ENCODE assay signal across 27 cellular contexts in genomic region chr9:20636883-20637440, GRCh38. TPM values are rescaled to one million over a fixed set of nuclear protein-coding genes. Genes with fewer than 3 reads are reported as not detected.
DNase-seq lines count a peak whose midpoint lies in the region; ATAC-seq and TF ChIP-seq lines count a peak whose summit lies in the region.
"Had no signal": no experiment of that assay in that cellular context is flagged by ENCODE, and none has a peak within 500 bp of the region (broad histone marks: within the 10 kb centered on the region; RNA-seq: fewer than 3 reads in every experiment).

No MANE protein-coding gene starts in this region.

- DNase-seq in ELR (ENCODE audit: low read depth) (peak; percentile 14), PC-3 (peak; percentile 6), endodermal cell (peak; percentile 62), mesendoderm (peak; percentile 85), T-helper 2 cell (no peak)
- DNase-seq in activated CD8-positive, alpha-beta memory T cell treated with anti-CD3 and anti-CD28 coated beads, Interleukin-2, amount 10 ng/mL, durations not matched to agents 7 days and 5 days = no peak
- DNase-seq: ACHN; activated CD4-positive, alpha-beta T cell treated with anti-CD3 and anti-CD28 coated beads, Interleukin-2, amount 10 ng/mL, durations not matched to agents 7 days and 5 days; activated CD8-positive, alpha-beta memory T cell treated with anti-CD3 and anti-CD28 coated beads, Interleukin-2, amount 50 U/mL, for 4 hours; activated gamma-delta T cell; amygdala; cerebellar nuclear complex; effector CD8-positive, alpha-beta T cell; GDM1; H7; kidney glomerular epithelial cell; MG63; NCI-H146; NCI-H345; stimulated activated CD4-positive, alpha-beta T cell treated with anti-CD3 and anti-CD28 coated beads, Interleukin-12 subunit alpha, Interleukin-12 subunit beta, amount 100 ng/mL, for 4 hours; T-cell had no signal

- H3K9me2 ChIP-seq in PC-3 (replicated peaks; ENCODE audit: low read length) = no peaks in the 10 kb centered on the region

- no peak overlapping the region for H3K23ac ChIP-seq in mesendoderm (ENCODE audit: low read length)

- H2BK15ac ChIP-seq in mesendoderm (replicated peaks; ENCODE audit: low read depth) = no peak overlapping the region

- ATAC-seq in PC-3 (no peak), HG02623 (IDR thresholded peaks at IDR 0.05; ENCODE audit: unreplicated experiment) (no peak), GM18873 (IDR thresholded peaks at IDR 0.05; ENCODE audit: low FRiP score, unreplicated experiment) (no peak)
- no peak for ATAC-seq in activated CD8-positive, alpha-beta memory T cell treated with anti-CD3 and anti-CD28 coated beads, Interleukin-2, amount 10 ng/mL, durations not matched to agents 7 days and 5 days
- ATAC-seq: T-cell had no signal

- no peak overlapping the region for H2AFZ ChIP-seq in PC-3 (ENCODE audit: low read length)

- H3K27me3 ChIP-seq in PC-3 (ENCODE audit: low read length) (no peaks in the 10 kb centered on the region), endodermal cell (ENCODE audit: control insufficient read depth, insufficient read depth, low read length, poor library complexity, severe bottlenecking) (no peaks in the 10 kb centered on the region), mesendoderm (ENCODE audit: insufficient read depth, low read length, poor library complexity) (no peaks in the 10 kb centered on the region)
- H3K27me3 ChIP-seq: MG63, vagina had no signal

- H3K4me2 ChIP-seq in PC-3 (ENCODE audit: low read length) = no peak overlapping the region
- H3K4me2 ChIP-seq in mesendoderm (ENCODE audit: low read length) = no peak overlapping the region

- no peak overlapping the region for H2BK5ac ChIP-seq in mesendoderm (ENCODE audit: low read length)

- H3K56ac ChIP-seq in mesendoderm (ENCODE audit: low read length) = no peak overlapping the region

- H3K27me3 Mint-ChIP-seq in endodermal cell (ENCODE audit: insufficient read depth) = no peaks in the 10 kb centered on the region
- H3K27me3 Mint-ChIP-seq in activated CD8-positive, alpha-beta memory T cell treated with anti-CD3 and anti-CD28 coated beads, Interleukin-2, amount 10 ng/mL, durations not matched to agents 7 days and 5 days = peaks cover 11% of the 10 kb centered on the region

- H4K8ac ChIP-seq in mesendoderm (ENCODE audit: low read depth, low read length) = no peak overlapping the region

- H4K5ac ChIP-seq in mesendoderm (ENCODE audit: low read length) = no peak overlapping the region

- no peaks in the 10 kb centered on the region for H3K36me3 ChIP-seq in PC-3 (ENCODE audit: low read depth, low read length)
- H3K36me3 ChIP-seq in endodermal cell (ENCODE audit: control insufficient read depth, insufficient read depth, low read length) = no peaks in the 10 kb centered on the region
- no peaks in the 10 kb centered on the region for H3K36me3 ChIP-seq in mesendoderm (ENCODE audit: control insufficient read depth, insufficient read depth, low read length)
- H3K36me3 ChIP-seq: MG63, vagina had no signal

- no peaks in the 10 kb centered on the region for H3K9me3 ChIP-seq in PC-3 (ENCODE audit: low read length)
- no peaks in the 10 kb centered on the region for H3K9me3 ChIP-seq in endodermal cell (ENCODE audit: control insufficient read depth, low read length)
- H3K9me3 ChIP-seq: MG63, vagina had no signal

- no peak for TF ChIP-seq CTCF in PC-3 (conservative IDR thresholded peaks at IDR 0.05; ENCODE audit: low read depth, low read length)
- no peak for TF ChIP-seq CTCF in endodermal cell (conservative IDR thresholded peaks at IDR 0.05)

- H3K4me3 Mint-ChIP-seq in endodermal cell = no peak overlapping the region
- no peak overlapping the region for H3K4me3 Mint-ChIP-seq in activated CD8-positive, alpha-beta memory T cell treated with anti-CD3 and anti-CD28 coated beads, Interleukin-2, amount 10 ng/mL, durations not matched to agents 7 days and 5 days
- H3K4me3 Mint-ChIP-seq: activated CD4-positive, alpha-beta T cell treated with anti-CD3 and anti-CD28 coated beads, Interleukin-2, amount 10 ng/mL, durations not matched to agents 7 days and 5 days; mesothelial cell of epicardium; nephron; T-cell had no signal

- no peaks in the 10 kb centered on the region for H3F3A ChIP-seq in PC-3 (ENCODE audit: low read length, unreplicated experiment)

- H3K9me3 Mint-ChIP-seq in endodermal cell = no peaks in the 10 kb centered on the region
- no peaks in the 10 kb centered on the region for H3K9me3 Mint-ChIP-seq in activated CD8-positive, alpha-beta memory T cell treated with anti-CD3 and anti-CD28 coated beads, Interleukin-2, amount 10 ng/mL, durations not matched to agents 7 days and 5 days (ENCODE audit: low read depth)
- H3K9me3 Mint-ChIP-seq: activated CD4-positive, alpha-beta T cell treated with anti-CD3 and anti-CD28 coated beads, Interleukin-2, amount 10 ng/mL, durations not matched to agents 7 days and 5 days; mesothelial cell of epicardium; nephron; T-cell had no signal

- 42 to 67% methylated on average over 1 to 3 of the region's 3 CpGs for WGBS in endodermal cell (ENCODE audit: insufficient coverage in 1 of 2, insufficient read length in 1 of 2), 2 experiments
- no CpG with 5 or more reads among the region's 3 CpGs for WGBS in mesendoderm (ENCODE audit: extremely low coverage, insufficient coverage, low lambda C conversion rate)

- H4K20me1 ChIP-seq in PC-3 (ENCODE audit: low read length) = no peaks in the 10 kb centered on the region

- H3K79me2 ChIP-seq in PC-3 (ENCODE audit: low read length) (no peaks in the 10 kb centered on the region), mesendoderm (ENCODE audit: control insufficient read depth, insufficient read depth, low read length) (no peaks in the 10 kb centered on the region)

- H3K79me1 ChIP-seq in mesendoderm (ENCODE audit: low read length) = no peaks in the 10 kb centered on the region

- intact Hi-C loops in PC-3 (cut with micrococcal nuclease) = no loop called here

- H3K36me3 Mint-ChIP-seq in endodermal cell (ENCODE audit: low read depth) = no peaks in the 10 kb centered on the region
- H3K36me3 Mint-ChIP-seq in activated CD8-positive, alpha-beta memory T cell treated with anti-CD3 and anti-CD28 coated beads, Interleukin-2, amount 10 ng/mL, durations not matched to agents 7 days and 5 days = peaks cover 2% of the 10 kb centered on the region
- H3K36me3 Mint-ChIP-seq: mesothelial cell of epicardium, T-cell had no signal

- no peak overlapping the region for H3K27ac ChIP-seq in PC-3 (ENCODE audit: low read length)
- no peak overlapping the region for H3K27ac ChIP-seq in endodermal cell (ENCODE audit: low read depth, low read length)
- H3K27ac ChIP-seq in mesendoderm (ENCODE audit: low read depth, low read length) = no peak overlapping the region
- H3K27ac ChIP-seq: C4-2B, vagina had no signal

- no peak overlapping the region for H2BK120ac ChIP-seq in mesendoderm (ENCODE audit: low read depth, low read length)

- peaks cover 19% of the 10 kb centered on the region for H3K4me1 Mint-ChIP-seq in endodermal cell
- H3K4me1 Mint-ChIP-seq in activated CD8-positive, alpha-beta memory T cell treated with anti-CD3 and anti-CD28 coated beads, Interleukin-2, amount 10 ng/mL, durations not matched to agents 7 days and 5 days = peaks cover 10% of the 10 kb centered on the region

- peaks cover 5% of the 10 kb centered on the region; the same call in 1 of the 2 replicates for H3K4me1 ChIP-seq in PC-3 (ENCODE audit: insufficient read depth, low read length)
- peaks cover 11% of the 10 kb centered on the region for H3K4me1 ChIP-seq in endodermal cell (ENCODE audit: control insufficient read depth, insufficient read depth, low read length)
- no peaks in the 10 kb centered on the region for H3K4me1 ChIP-seq in mesendoderm (ENCODE audit: control insufficient read depth, low read depth, low read length)
- H3K4me1 ChIP-seq: vagina had no signal

- POLR2A ChIA-PET in PC-3 (lab: Charles Lee; ENCODE audit: unreplicated experiment) = no interaction called here

- H3K4me3 ChIP-seq in PC-3 (ENCODE audit: low read length) (no peak overlapping the region), endodermal cell (ENCODE audit: low read length) (peak overlapping the region; percentile 15), mesendoderm (ENCODE audit: low read length) (no peak overlapping the region)
- H3K4me3 ChIP-seq: MG63, vagina had no signal

- no TSS peak for BruUV-seq in PC-3 (replicated peaks; lab: Mats Ljungman, UMichigan)

- no peak overlapping the region for H2AK5ac ChIP-seq in mesendoderm (ENCODE audit: low read length)

- no peak overlapping the region for H3K4ac ChIP-seq in mesendoderm (ENCODE audit: low read depth, low read length)

- CTCF ChIA-PET in PC-3 (lab: Charles Lee) = no interaction called here
- CTCF ChIA-PET in activated CD8-positive, alpha-beta memory T cell treated with anti-CD3 and anti-CD28 coated beads, Interleukin-2, amount 10 ng/mL, durations not matched to agents 7 days and 5 days (lab: Charles Lee) = no interaction called here

- H3K27ac Mint-ChIP-seq in endodermal cell = no peak overlapping the region
- H3K27ac Mint-ChIP-seq in activated CD8-positive, alpha-beta memory T cell treated with anti-CD3 and anti-CD28 coated beads, Interleukin-2, amount 10 ng/mL, durations not matched to agents 7 days and 5 days = no peak overlapping the region
- H3K27ac Mint-ChIP-seq: activated CD4-positive, alpha-beta T cell treated with anti-CD3 and anti-CD28 coated beads, Interleukin-2, amount 10 ng/mL, durations not matched to agents 7 days and 5 days; mesothelial cell of epicardium; nephron; T-cell had no signal

- H3K9ac ChIP-seq in PC-3 (ENCODE audit: low read length) = no peak overlapping the region
- H3K9ac ChIP-seq in endodermal cell (ENCODE audit: extremely low read depth, low read length, poor library complexity, severe bottlenecking) = no peak overlapping the region
- H3K9ac ChIP-seq in mesendoderm (ENCODE audit: low read length) = no peak overlapping the region

- no peak overlapping the region for H3K18ac ChIP-seq in mesendoderm (ENCODE audit: low read length)

RNA-seq across cellular contexts. Expression of gene MLLT3, which starts 14.7 kb away (rescaled TPM):
- total RNA-seq in PC-3 (2014; rRNA removed) (6.4 and 7.1 TPM in 2 replicates), endodermal cell (10 to 100 TPM in 1 of 2 donors, 1 to 10 TPM in 1; 5.5 to 12.2 TPM)
- polyA plus RNA-seq in endodermal cell (2013, experiment 1 of 2) = 53.5 TPM
- polyA plus RNA-seq in endodermal cell (2013, experiment 2 of 2) = 49.5 TPM
- polyA plus RNA-seq in mesendoderm (2013, experiment 1 of 2) = 1.8 TPM
- 2.0 TPM for polyA plus RNA-seq in mesendoderm (2013, experiment 2 of 2)
- total RNA-seq in activated CD8-positive, alpha-beta memory T cell treated with anti-CD3 and anti-CD28 coated beads, Interleukin-2, amount 10 ng/mL, durations not matched to agents 7 days and 5 days = 10 to 100 TPM; 55.9 to 56.4 TPM

RNA-seq across cellular contexts. Expression of gene FOCAD, which starts 47.1 kb away (rescaled TPM):
- total RNA-seq in PC-3 (2014; rRNA removed) (35.1 and 38.4 TPM in 2 replicates), endodermal cell (10 to 100 TPM; 51.6 to 56.8 TPM)
- 41.3 TPM for polyA plus RNA-seq in endodermal cell (2013, experiment 1 of 2)
- 52.9 TPM for polyA plus RNA-seq in endodermal cell (2013, experiment 2 of 2)
- polyA plus RNA-seq in mesendoderm (2013, experiment 1 of 2) = 12.7 TPM
- polyA plus RNA-seq in mesendoderm (2013, experiment 2 of 2) = 13.1 TPM
- 10 to 100 TPM; 32.7 to 37.7 TPM for total RNA-seq in activated CD8-positive, alpha-beta memory T cell treated with anti-CD3 and anti-CD28 coated beads, Interleukin-2, amount 10 ng/mL, durations not matched to agents 7 days and 5 days

Comparison
In these comparisons a context has a peak if more than half of its experiments do, and no peak if none do; other contexts are left out.
1. DNase-seq: peak in ELR (single experiment), PC-3 (single experiment), endodermal cell (single experiment) and mesendoderm (single experiment); none in activated CD8-positive, alpha-beta memory T cell treated with anti-CD3 and anti-CD28 coated beads, Interleukin-2, amount 10 ng/mL, durations not matched to agents 7 days and 5 days (single experiment) and T-helper 2 cell (0 of 5).